In genomic region chr4:78517050-78517652, GRCh38 we compare ENCODE assay signal across 8 cellular contexts. TPM values are rescaled to one million over a fixed set of nuclear protein-coding genes. Genes with fewer than 3 reads are reported as not detected.
DNase-seq lines count a peak whose midpoint lies in the region; ATAC-seq and TF ChIP-seq lines count a peak whose summit lies in the region.
"Had no signal": no experiment of that assay in that cellular context is flagged by ENCODE, and none has a peak within 500 bp of the region (broad histone marks: within the 10 kb centered on the region; RNA-seq: fewer than 3 reads in every experiment).

No MANE protein-coding gene starts in this region.

- H3K4me1 Mint-ChIP-seq in activated CD8-positive, alpha-beta memory T cell treated with anti-CD3 and anti-CD28 coated beads, Interleukin-2, amount 10 ng/mL, durations not matched to agents 7 days and 5 days = no peaks in the 10 kb centered on the region

- DNase-seq in GM04504 (ENCODE audit: low read depth) (peak; percentile 19), NCI-H1436 treated with DMSO at 0.1 percent for 48 hours (lab: John Stamatoyannopoulos, UW) (peak; percentile 20), brain microvascular endothelial cell (no peak), lung microvascular endothelial cell (ENCODE audit: low read depth in 2 of 2) (peak; percentile 45 to 49)
- no peak for DNase-seq in activated CD8-positive, alpha-beta memory T cell treated with anti-CD3 and anti-CD28 coated beads, Interleukin-2, amount 10 ng/mL, durations not matched to agents 7 days and 5 days
- DNase-seq in activated CD8-positive, alpha-beta memory T cell treated with anti-CD3 and anti-CD28 coated beads, Interleukin-2, amount 50 U/mL, for 48 hours = no peak

- in situ Hi-C loops in brain microvascular endothelial cell (cut with HindIII; ENCODE audit: low pct_ligation_motif_present, low sequenced_read_pairs) = no loop called here

- H3K27ac Mint-ChIP-seq in activated CD8-positive, alpha-beta memory T cell treated with anti-CD3 and anti-CD28 coated beads, Interleukin-2, amount 10 ng/mL, durations not matched to agents 7 days and 5 days = no peak overlapping the region
- H3K27ac Mint-ChIP-seq: T-helper 1 cell treated with Interleukin-12 subunit alpha and Interleukin-12 subunit beta and Interleukin-4 antibody, amounts not matched to agents 30 μg/mL and 1 μg/mL, for 36 hours had no signal

- H3K4me3 ChIP-seq in brain microvascular endothelial cell (ENCODE audit: low read depth, low read length) = no peak overlapping the region

- H3K36me3 ChIP-seq in brain microvascular endothelial cell (replicated peaks) = no peaks in the 10 kb centered on the region

- no peak overlapping the region for H3K4me3 Mint-ChIP-seq in activated CD8-positive, alpha-beta memory T cell treated with anti-CD3 and anti-CD28 coated beads, Interleukin-2, amount 10 ng/mL, durations not matched to agents 7 days and 5 days
- H3K4me3 Mint-ChIP-seq: T-helper 1 cell treated with Interleukin-12 subunit alpha and Interleukin-12 subunit beta and Interleukin-4 antibody, amounts not matched to agents 30 μg/mL and 1 μg/mL, for 36 hours had no signal

- H3K27me3 Mint-ChIP-seq in activated CD8-positive, alpha-beta memory T cell treated with anti-CD3 and anti-CD28 coated beads, Interleukin-2, amount 10 ng/mL, durations not matched to agents 7 days and 5 days = peaks cover 15% of the 10 kb centered on the region

- ATAC-seq in GM19397 (IDR thresholded peaks at IDR 0.05; ENCODE audit: unreplicated experiment) = no peak
- ATAC-seq in activated CD8-positive, alpha-beta memory T cell treated with anti-CD3 and anti-CD28 coated beads, Interleukin-2, amount 10 ng/mL, durations not matched to agents 7 days and 5 days = no peak

- TF ChIP-seq CTCF in brain microvascular endothelial cell (IDR thresholded peaks at IDR 0.05; ENCODE audit: low read depth, low read length, missing control alignments) = peak; percentile 59

- CTCF ChIA-PET in activated CD8-positive, alpha-beta memory T cell treated with anti-CD3 and anti-CD28 coated beads, Interleukin-2, amount 10 ng/mL, durations not matched to agents 7 days and 5 days (lab: Charles Lee) = interaction anchor here (1.0 kb wide), 1 partner anchor 561 kb away, joined by 3 read pairs; no protein-coding TSS in a partner anchor

- H3K9me3 Mint-ChIP-seq in activated CD8-positive, alpha-beta memory T cell treated with anti-CD3 and anti-CD28 coated beads, Interleukin-2, amount 10 ng/mL, durations not matched to agents 7 days and 5 days (ENCODE audit: low read depth) = no peaks in the 10 kb centered on the region
- H3K9me3 Mint-ChIP-seq: T-helper 1 cell treated with Interleukin-12 subunit alpha and Interleukin-12 subunit beta and Interleukin-4 antibody, amounts not matched to agents 30 μg/mL and 1 μg/mL, for 36 hours had no signal

- no peak overlapping the region for H3K27ac ChIP-seq in brain microvascular endothelial cell

- no peaks in the 10 kb centered on the region for H3K27me3 ChIP-seq in brain microvascular endothelial cell (replicated peaks)

- no peaks in the 10 kb centered on the region for H3K36me3 Mint-ChIP-seq in activated CD8-positive, alpha-beta memory T cell treated with anti-CD3 and anti-CD28 coated beads, Interleukin-2, amount 10 ng/mL, durations not matched to agents 7 days and 5 days

RNA-seq across cellular contexts. Expression of gene ANXA3, which starts 34.4 kb away (rescaled TPM):
- 23.8 and 49.9 TPM in 2 replicates for total RNA-seq in lung microvascular endothelial cell
- 1 to 10 TPM in 1 of 2 experiments, under 1 TPM in 1; 0.41 to 7.4 TPM for total RNA-seq in activated CD8-positive, alpha-beta memory T cell treated with anti-CD3 and anti-CD28 coated beads, Interleukin-2, amount 10 ng/mL, durations not matched to agents 7 days and 5 days

Comparison
In these comparisons a context has a peak if more than half of its experiments do, and no peak if none do; other contexts are left out.
1. DNase-seq: peak in GM04504 (single experiment), NCI-H1436 treated with DMSO at 0.1 percent for 48 hours (single experiment) and lung microvascular endothelial cell (2 of 2); none in brain microvascular endothelial cell (single experiment), activated CD8-positive, alpha-beta memory T cell treated with anti-CD3 and anti-CD28 coated beads, Interleukin-2, amount 10 ng/mL, durations not matched to agents 7 days and 5 days (single experiment) and activated CD8-positive, alpha-beta memory T cell treated with anti-CD3 and anti-CD28 coated beads, Interleukin-2, amount 50 U/mL, for 48 hours (single experiment).